22 cellular contexts compared by ENCODE assay signal in the genomic region with DNA sequence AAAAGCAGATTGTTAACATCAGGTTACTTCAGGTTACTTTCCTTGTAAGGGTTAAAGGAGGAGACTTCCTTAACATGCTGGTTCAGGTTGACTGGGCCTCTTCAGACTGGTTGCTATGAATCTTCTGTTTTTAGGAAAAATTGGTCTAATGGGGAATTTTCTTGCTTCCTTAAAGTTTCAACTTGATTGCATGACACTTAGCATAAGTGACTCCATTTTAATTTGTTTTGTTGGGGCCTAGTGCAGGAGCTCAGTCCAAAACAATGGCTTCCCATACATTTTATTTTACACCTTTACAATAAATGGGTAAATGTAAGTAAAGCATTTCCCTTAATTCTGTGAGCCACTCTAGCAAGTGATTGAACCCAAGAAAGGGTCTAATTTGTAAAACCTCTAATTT. TPM values are rescaled to one million over a fixed set of nuclear protein-coding genes. Genes with fewer than 3 reads are reported as not detected.
A peak's percentile ranks its signal among the peaks of the same experiment; 100 is the strongest.
DNase-seq lines count a peak whose midpoint lies in the region; ATAC-seq, FAIRE-seq and TF ChIP-seq lines count a peak whose summit lies in the region.
"Had no signal": no experiment of that assay in that cellular context is flagged by ENCODE, and none has a peak within 500 bp of the region (broad histone marks: within the 10 kb centered on the region; RNA-seq: fewer than 3 reads in every experiment).

No MANE protein-coding gene starts in this region.

- no peak overlapping the region for H3K56ac ChIP-seq in mesendoderm (ENCODE audit: low read length)

- peaks cover 39% of the 10 kb centered on the region for H3K4me1 Mint-ChIP-seq in endodermal cell
- H3K4me1 Mint-ChIP-seq: B cell had no signal

- TSS peak; percentile 7 for BruUV-seq in HCT116 (replicated peaks; lab: Mats Ljungman, UMichigan)
- no TSS peak for BruUV-seq in GM12878 (replicated peaks; lab: Mats Ljungman, UMichigan)

- H3F3A ChIP-seq in SK-N-SH (replicated peaks; ENCODE audit: insufficient read depth), result no peaks in the 10 kb centered on the region

- H4K8ac ChIP-seq in mesendoderm (ENCODE audit: low read depth, low read length), result no peak overlapping the region

- H2BK5ac ChIP-seq in mesendoderm (ENCODE audit: low read length), result no peak overlapping the region

- SMC1A ChIA-PET in GM12878 (lab: Charles Lee; ENCODE audit: uncharacterized antibody, unreplicated experiment), result interaction anchor here (1.1 kb wide), 1 partner anchor 9 kb away, joined by 3 read pairs; no protein-coding TSS in a partner anchor

- no peaks in the 10 kb centered on the region for H3K9me2 ChIP-seq in HCT116 (ENCODE audit: insufficient read depth)
- no peaks in the 10 kb centered on the region for H3K9me2 ChIP-seq in SK-N-SH

- no peaks in the 10 kb centered on the region for H3K79me1 ChIP-seq in mesendoderm (ENCODE audit: low read length)

- H3K9me3 ChIP-seq in HCT116 (ENCODE audit: control insufficient read depth in 1 of 2, insufficient read depth in 1 of 2, low read depth in 1 of 2, low read length in 2 of 2) (no peaks in the 10 kb centered on the region), GM12878 (replicated peaks; ENCODE audit: control insufficient read depth, insufficient read depth, low read length) (no peaks in the 10 kb centered on the region), endodermal cell (ENCODE audit: control insufficient read depth, low read length) (peaks cover 32% of the 10 kb centered on the region), SK-N-SH (no peaks in the 10 kb centered on the region)
- H3K9me3 ChIP-seq: A549, Caco-2 had no signal

- no peaks in the 10 kb centered on the region for H3K27me3 Mint-ChIP-seq in endodermal cell (ENCODE audit: insufficient read depth)
- H3K27me3 Mint-ChIP-seq: B cell; CD4-positive, alpha-beta T cell had no signal

- H3K4me3 Mint-ChIP-seq in endodermal cell, result no peak overlapping the region
- H3K4me3 Mint-ChIP-seq: B cell; CD4-positive, alpha-beta T cell; CD8-positive, alpha-beta T cell had no signal

- peaks cover 10% of the 10 kb centered on the region for H3K36me3 Mint-ChIP-seq in endodermal cell (ENCODE audit: low read depth)
- H3K36me3 Mint-ChIP-seq: CD8-positive, alpha-beta T cell had no signal

- in situ Hi-C loops in GM12878 (cut with MboI), result no loop called here

- H3K9ac ChIP-seq in HCT116 (ENCODE audit: low read length) (no peak overlapping the region), GM12878 (ENCODE audit: control insufficient read depth, insufficient read depth, low read length) (no peak overlapping the region), mesendoderm (ENCODE audit: low read length) (no peak overlapping the region), endodermal cell (ENCODE audit: extremely low read depth, low read length, poor library complexity, severe bottlenecking) (no peak overlapping the region), SK-N-SH (no peak overlapping the region)
- H3K9ac ChIP-seq: BLaER1 treated with 17β-estradiol and CSF1 and Interleukin-3, amounts not matched to agents 10 nM and 100 nM had no signal

- H3K27ac ChIP-seq in HCT116 (ENCODE audit: low read depth, low read length) (no peak overlapping the region), GM12878 (ENCODE audit: control insufficient read depth, insufficient read depth) (no peak overlapping the region), mesendoderm (ENCODE audit: low read depth, low read length) (no peak overlapping the region), endodermal cell (ENCODE audit: low read depth, low read length) (no peak overlapping the region), SK-N-SH (ENCODE audit: low read depth in 2 of 2, low read length in 1 of 2) (no peak overlapping the region)
- H3K27ac ChIP-seq: 22Rv1, A549, C4-2B had no signal

- no peak overlapping the region for H2BK120ac ChIP-seq in mesendoderm (ENCODE audit: low read depth, low read length)

- H3K23ac ChIP-seq in mesendoderm (ENCODE audit: low read length), result no peak overlapping the region

- intact Hi-C loops in HCT116 (cut with micrococcal nuclease), result no loop called here
- intact Hi-C loops in GM12878 (cut with micrococcal nuclease; ENCODE audit: unreplicated experiment), result no loop called here

- H3K27ac Mint-ChIP-seq in endodermal cell, result no peak overlapping the region
- H3K27ac Mint-ChIP-seq: B cell; CD4-positive, alpha-beta T cell; CD8-positive, alpha-beta T cell had no signal

- DNase-seq in HCT116 (ENCODE audit: low read depth, low spot score) (no peak), GM12878 (ENCODE audit: low read depth, low spot score) (no peak), mesendoderm (no peak), endodermal cell (no peak), amniotic stem cell (lab: John Stamatoyannopoulos, UW) (no peak), SK-N-SH (no peak)
- DNase-seq: AML-193; Caco-2; Calu3; CD4-positive, alpha-beta T cell; CD8-positive, alpha-beta T cell; DMS79 treated with DMSO at 0.1 percent for 48 hours; GF-D8 had no signal

- TF ChIP-seq RAD21 in HCT116 (IDR thresholded peaks at IDR 0.05; ENCODE audit: low read depth), result no peak
- TF ChIP-seq RAD21 in GM12878 (IDR thresholded peaks at IDR 0.05; ENCODE audit: insufficient read depth, low read depth, low read length), result no peak
- TF ChIP-seq RAD21 in SK-N-SH (IDR thresholded peaks at IDR 0.05; ENCODE audit: low read length), result no peak

- H3K4me2 ChIP-seq in HCT116 (ENCODE audit: low read length), result no peak overlapping the region
- no peak overlapping the region for H3K4me2 ChIP-seq in GM12878 (ENCODE audit: control insufficient read depth, insufficient read depth)
- no peak overlapping the region for H3K4me2 ChIP-seq in mesendoderm (ENCODE audit: low read length)
- no peak overlapping the region for H3K4me2 ChIP-seq in SK-N-SH
- H3K4me2 ChIP-seq: A549 had no signal

- H2AFZ ChIP-seq in HCT116 (ENCODE audit: low read depth, low read length, poor library complexity, severe bottlenecking), result no peak overlapping the region
- H2AFZ ChIP-seq in GM12878 (ENCODE audit: control insufficient read depth, low read depth, low read length), result no peak overlapping the region
- no peak overlapping the region for H2AFZ ChIP-seq in SK-N-SH (ENCODE audit: low read depth)

- no peak overlapping the region for H3K18ac ChIP-seq in mesendoderm (ENCODE audit: low read length)

- no peaks in the 10 kb centered on the region for H3K79me2 ChIP-seq in HCT116 (ENCODE audit: insufficient read depth, low read length)
- H3K79me2 ChIP-seq in GM12878 (ENCODE audit: control insufficient read depth, insufficient read depth, low read length), result no peaks in the 10 kb centered on the region
- no peaks in the 10 kb centered on the region for H3K79me2 ChIP-seq in mesendoderm (ENCODE audit: control insufficient read depth, insufficient read depth, low read length)
- no peaks in the 10 kb centered on the region for H3K79me2 ChIP-seq in SK-N-SH (ENCODE audit: insufficient read depth)

- H3K4me3 ChIP-seq in HCT116 (replicated peaks in 1 of 2; ENCODE audit: low read depth in 1 of 2, low read length in 2 of 2) (no peak overlapping the region), GM12878 (no peak overlapping the region), mesendoderm (ENCODE audit: low read length) (no peak overlapping the region), endodermal cell (ENCODE audit: low read length) (no peak overlapping the region), SK-N-SH (ENCODE audit: low read depth in 2 of 2, low read length in 1 of 2) (no peak overlapping the region)
- H3K4me3 ChIP-seq: A549; BLaER1 treated with 17β-estradiol and CSF1 and Interleukin-3, amounts not matched to agents 10 nM and 100 nM had no signal

- TF ChIP-seq POLR2A in HCT116 (IDR thresholded peaks at IDR 0.05; ENCODE audit: borderline replicate concordance, extremely low read depth, insufficient read depth, insufficient read length) (no peak), GM12878 (IDR thresholded peaks at IDR 0.05; ENCODE audit: low read depth, low read length) (no peak)

- no peak for ATAC-seq in HCT116
- no peak for ATAC-seq in GM12878
- ATAC-seq: A549; CD8-positive, alpha-beta T cell had no signal

- H3K27me3 ChIP-seq in HCT116 (ENCODE audit: insufficient read depth, low read length) (no peaks in the 10 kb centered on the region), GM12878 (replicated peaks in 1 of 2; ENCODE audit: control insufficient read depth in 2 of 2, insufficient read depth in 2 of 2, low read length in 1 of 2) (no peaks in the 10 kb centered on the region), mesendoderm (ENCODE audit: insufficient read depth, low read length, poor library complexity) (no peaks in the 10 kb centered on the region), endodermal cell (ENCODE audit: control insufficient read depth, insufficient read depth, low read length, poor library complexity, severe bottlenecking) (no peaks in the 10 kb centered on the region), SK-N-SH (ENCODE audit: insufficient read depth) (no peaks in the 10 kb centered on the region)
- H3K27me3 ChIP-seq: BLaER1 treated with 17β-estradiol and CSF1 and Interleukin-3, amounts not matched to agents 10 nM and 100 nM had no signal

- H3K4me1 ChIP-seq in HCT116 (ENCODE audit: control insufficient read depth in 1 of 2, insufficient read depth in 2 of 2, low read length in 2 of 2) (peaks cover 21 to 36% of the 10 kb centered on the region in 2 experiments), GM12878 (ENCODE audit: control insufficient read depth, insufficient read depth, low read length) (no peaks in the 10 kb centered on the region), mesendoderm (ENCODE audit: control insufficient read depth, low read depth, low read length) (peaks cover 6% of the 10 kb centered on the region), endodermal cell (ENCODE audit: control insufficient read depth, insufficient read depth, low read length) (peaks cover 4% of the 10 kb centered on the region), SK-N-SH (ENCODE audit: control insufficient read depth in 1 of 2, insufficient read depth in 2 of 2, low read depth in 1 of 2, low read length in 1 of 2) (peaks cover 4 to 5% of the 10 kb centered on the region in 2 experiments; a peak in 2 of 4 replicates)
- H3K4me1 ChIP-seq: A549 had no signal

- TF ChIP-seq CTCF in HCT116 (IDR thresholded peaks at IDR 0.05 in 2 of 3, conservative IDR thresholded peaks at IDR 0.05 in 1 of 3; ENCODE audit: borderline replicate concordance in 1 of 3, insufficient read depth in 1 of 3, low read depth in 2 of 3, low read length in 2 of 3) (no peak), GM12878 (IDR thresholded peaks at IDR 0.05 in 2 of 3, conservative IDR thresholded peaks at IDR 0.05 in 1 of 3; ENCODE audit: control insufficient read depth in 2 of 3, extremely low read depth in 1 of 3, insufficient read depth in 1 of 3, low read depth in 3 of 3, low read length in 3 of 3) (no peak), endodermal cell (conservative IDR thresholded peaks at IDR 0.05) (no peak), SK-N-SH (IDR thresholded peaks at IDR 0.05) (no peak)

- H4K20me1 ChIP-seq in HCT116 (ENCODE audit: insufficient read depth) (no peaks in the 10 kb centered on the region), GM12878 (ENCODE audit: control insufficient read depth, insufficient read depth) (no peaks in the 10 kb centered on the region), SK-N-SH (ENCODE audit: insufficient read depth) (no peaks in the 10 kb centered on the region)

- H4K5ac ChIP-seq in mesendoderm (ENCODE audit: low read length), result no peak overlapping the region

- RAD21 ChIA-PET in HCT116 (lab: Charles Lee; ENCODE audit: low non-redundant PET in 1 of 2, low total read pairs in 2 of 2, uncharacterized antibody in 2 of 2, unreplicated experiment in 2 of 2) (no interaction called here), GM12878 (lab: Charles Lee; ENCODE audit: unreplicated experiment) (interaction anchor here (0.6 kb wide), 1 partner anchor 329 kb away, joined by 3 read pairs; no protein-coding TSS in a partner anchor)

- POLR2A ChIA-PET in HCT116 (lab: Charles Lee), result no interaction called here
- POLR2A ChIA-PET in GM12878 (lab: Charles Lee), result interaction anchor here (0.6 to 1.4 kb wide), 4 partner anchors 9 to 917 kb away, joined by 3 to 6 read pairs (median 4); no protein-coding TSS in a partner anchor
- POLR2A ChIA-PET in SK-N-SH (lab: Yijun Ruan, JAX), result no interaction called here

- TF ChIP-seq EP300 in GM12878 (IDR thresholded peaks at IDR 0.05; ENCODE audit: borderline replicate concordance in 1 of 2, control insufficient read depth in 1 of 2, low read depth in 2 of 2, low read length in 2 of 2) (no peak), SK-N-SH (IDR thresholded peaks at IDR 0.05; ENCODE audit: borderline replicate concordance in 1 of 2, low read depth in 1 of 2, low read length in 1 of 2) (no peak)

- H2AK5ac ChIP-seq in mesendoderm (ENCODE audit: low read length), result no peak overlapping the region

- peaks cover 20% of the 10 kb centered on the region for H3K9me3 Mint-ChIP-seq in endodermal cell
- H3K9me3 Mint-ChIP-seq: CD4-positive, alpha-beta T cell; CD8-positive, alpha-beta T cell had no signal

- CTCF ChIA-PET in HCT116 (lab: Charles Lee) (interaction anchor here (2.4 kb wide), 1 partner anchor 171 kb away, joined by 6 read pairs; a partner anchor contains a TSS), GM12878 (lab: Yijun Ruan, JAX) (interaction anchor here (1.2 to 2.5 kb wide), 3 partner anchors 140 to 632 kb away, joined by 3 to 9 read pairs (median 6); a partner anchor contains a TSS), SK-N-SH (lab: Yijun Ruan, JAX) (interaction anchor here (1.2 to 3.3 kb wide), 2 partner anchors 22 to 140 kb away, joined by 3 to 12 read pairs; no protein-coding TSS in a partner anchor)

- no peak overlapping the region for H3K4ac ChIP-seq in mesendoderm (ENCODE audit: low read depth, low read length)

- H3K36me3 ChIP-seq in HCT116 (ENCODE audit: control insufficient read depth in 1 of 2, insufficient read depth in 2 of 2, low read length in 2 of 2) (0 out of 4 replicates have a peak, but pooled peaks cover 0 to 3% of the 10 kb centered on the region in 2 experiments), GM12878 (ENCODE audit: control insufficient read depth in 2 of 2, insufficient read depth in 2 of 2, low read length in 1 of 2) (no peaks in the 10 kb centered on the region), mesendoderm (ENCODE audit: control insufficient read depth, insufficient read depth, low read length) (no peaks in the 10 kb centered on the region), endodermal cell (ENCODE audit: control insufficient read depth, insufficient read depth, low read length) (peaks cover 9% of the 10 kb centered on the region), SK-N-SH (replicated peaks in 1 of 2; ENCODE audit: control insufficient read depth in 1 of 2, insufficient read depth in 2 of 2, low read length in 1 of 2) (no peaks in the 10 kb centered on the region)

- peak overlapping the region; percentile 57 for H2BK15ac ChIP-seq in mesendoderm (replicated peaks; ENCODE audit: low read depth)

- FAIRE-seq in GM12878 (lab: Jason Lieb, UNC), result no peak
- FAIRE-seq: A549, D721Med, G401.6, GM12892, GM18507 had no signal

RNA-seq across cellular contexts. Expression of a gene that starts 53.8 kb away (rescaled TPM):
- total RNA-seq in HCT116 (2021; ENCODE audit: unreplicated experiment) (96.7 TPM), GM12878 (2014; rRNA removed) (74.1 and 82.9 TPM in 2 replicates), GM12878 (2014; rRNA removed; fragmentation: Illumina TruSeq; extraction: Trizol) (64.7 and 64.9 TPM in 2 replicates), GM12878 (2021) (64.2 and 68.6 TPM in 2 replicates), endodermal cell (100 to 1,000 TPM; 229 to 248 TPM)
- polyA plus RNA-seq in HCT116 (2012), result 71.7 and 80.9 TPM in 2 replicates
- total RNA-seq in GM12878 (2013; cell fraction: nucleolus; rRNA removed), result 99.7 and 106 TPM in 2 replicates
- polyA plus RNA-seq in GM12878 (2011; ENCODE audit: low read depth), result 25.0 TPM
- polyA plus RNA-seq in GM12878 (2011; rRNA removed) (106 and 121 TPM in 2 replicates), GM12878 (2014; fragmentation: Illumina TruSeq; extraction: Trizol) (61.5 and 72.0 TPM in 2 replicates), GM12878 (2014; fragmentation: Nextera tagmentation; extraction: Ambion mirVana) (10 to 100 TPM; 40.1 to 45.2 TPM), GM12878 (2014; rRNA removed) (36.8 and 39.0 TPM in 2 replicates), GM12878 (2016; fragmentation: Nextera tagmentation; extraction: Ambion mirVana) (10 to 100 TPM; 66.9 to 73.5 TPM), SK-N-SH (2012; rRNA removed) (34.2 and 49.0 TPM in 2 replicates)
- 81.8 and 105 TPM in 2 replicates for polyA plus RNA-seq in GM12878 (2011; cell fraction: cytosol; rRNA removed)
- 27.1 and 33.8 TPM in 2 replicates for polyA plus RNA-seq in GM12878 (2011; cell fraction: nucleus; rRNA removed)
- 35.4 and 36.2 TPM in 2 replicates for polyA plus RNA-seq in GM12878 (2012)
- polyA minus RNA-seq in GM12878 (2011; rRNA and poly(A)+ RNA removed), result 204 and 235 TPM in 2 replicates
- polyA minus RNA-seq in GM12878 (2011; cell fraction: cytosol; rRNA and poly(A)+ RNA removed), result 48.8 and 64.1 TPM in 2 replicates
- 31.1 and 54.0 TPM in 2 replicates for polyA minus RNA-seq in GM12878 (2011; cell fraction: nucleus; rRNA and poly(A)+ RNA removed)
- 201 TPM for polyA plus RNA-seq in mesendoderm (2013, experiment 1 of 2)
- polyA plus RNA-seq in mesendoderm (2013, experiment 2 of 2), result 198 TPM
- 145 TPM for polyA plus RNA-seq in endodermal cell (2013, experiment 1 of 2)
- polyA plus RNA-seq in endodermal cell (2013, experiment 2 of 2), result 127 TPM
- 31.6 and 39.7 TPM in 2 replicates for polyA plus RNA-seq in SK-N-SH (2012; cell fraction: cytosol; rRNA removed)
- 14.7 and 37.7 TPM in 2 replicates for polyA plus RNA-seq in SK-N-SH (2012; cell fraction: nucleus; rRNA removed)
